8 cellular contexts compared by ENCODE assay signal in the genomic region with DNA sequence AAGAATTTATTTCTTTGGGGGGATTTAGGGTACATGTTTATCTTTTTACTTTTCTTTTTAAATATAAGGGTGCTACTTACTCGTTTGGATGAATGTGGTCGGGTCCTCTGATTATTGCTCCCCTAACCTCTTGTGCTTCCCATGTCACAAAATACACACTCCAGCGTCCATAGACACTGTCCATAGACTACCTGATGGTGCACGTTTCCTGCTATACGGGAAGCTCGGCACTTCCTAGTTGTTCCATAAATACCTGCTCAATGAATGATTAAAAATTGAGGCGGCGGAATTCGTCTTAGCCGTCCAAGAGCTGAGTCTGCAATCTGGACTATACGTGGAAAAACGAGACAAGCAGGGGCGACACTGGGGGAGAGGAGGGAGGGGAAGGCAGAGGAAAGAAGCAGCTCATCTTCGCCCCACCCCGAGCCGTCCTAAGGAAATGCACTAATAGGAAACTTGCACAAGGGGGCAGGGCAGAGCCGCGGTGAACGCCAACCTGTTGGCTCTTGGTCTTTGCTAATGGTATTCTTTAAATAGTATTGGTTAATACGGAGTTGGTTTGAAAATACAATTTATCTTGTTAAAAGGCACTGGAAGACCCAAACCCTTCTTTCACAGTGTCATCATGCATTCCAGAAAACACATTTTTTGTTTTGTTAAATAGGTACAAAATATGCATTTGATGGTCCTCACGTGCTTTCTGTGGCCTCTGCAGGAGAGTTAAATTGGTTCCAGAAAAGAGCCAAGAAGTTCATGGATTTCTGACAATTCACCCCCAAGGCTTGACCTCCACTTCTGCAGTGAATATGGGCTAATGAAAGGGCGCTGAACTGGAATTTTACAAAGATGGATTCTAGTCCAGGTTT.
A peak's percentile ranks its signal among the peaks of the same experiment; 100 is the strongest.
DNase-seq lines count a peak whose midpoint lies in the region; FAIRE-seq lines count a peak whose summit lies in the region.

No MANE protein-coding gene starts in this region.

- peak overlapping the region in 1 of 3 donors; percentile 41 for H3K27ac Mint-ChIP-seq in IgD-negative memory B cell
- no peak overlapping the region for H3K27ac Mint-ChIP-seq in activated naive CD8-positive, alpha-beta T cell treated with anti-CD3 and anti-CD28 coated beads for 36 hours

- H3K4me3 Mint-ChIP-seq in IgD-negative memory B cell = peak overlapping the region in 3 of 4 donors; percentile 47 to 74 (median 63)
- H3K4me3 Mint-ChIP-seq in activated naive CD8-positive, alpha-beta T cell treated with anti-CD3 and anti-CD28 coated beads for 36 hours = no peak overlapping the region

- peak; percentile 18 for FAIRE-seq in GM19239 (lab: Jason Lieb, UNC)

- no peaks in the 10 kb centered on the region for H3K36me3 Mint-ChIP-seq in IgD-negative memory B cell
- H3K36me3 Mint-ChIP-seq in activated naive CD8-positive, alpha-beta T cell treated with anti-CD3 and anti-CD28 coated beads for 36 hours = peaks cover 3% of the 10 kb centered on the region

- H3K27me3 Mint-ChIP-seq in IgD-negative memory B cell = peaks cover 1% of the 10 kb centered on the region
- no peaks in the 10 kb centered on the region for H3K27me3 Mint-ChIP-seq in activated naive CD8-positive, alpha-beta T cell treated with anti-CD3 and anti-CD28 coated beads for 36 hours

- peak; percentile 89 for DNase-seq in DMS53 (lab: John Stamatoyannopoulos, UW)
- peak; percentile 20 for DNase-seq in GM19239 (ENCODE audit: insufficient read length, low spot score)
- peak; percentile 41 for DNase-seq in activated naive CD8-positive, alpha-beta T cell treated with anti-CD3 and anti-CD28 coated beads for 36 hours
- DNase-seq in hypothalamus (lab: John Stamatoyannopoulos, UW) = peak in 31 of 51 donors; percentile 1 to 66 (median 15)
- peak; percentile 1 to 7 (median 1) for DNase-seq in stimulated activated CD4-positive, alpha-beta T cell treated with anti-CD3 and anti-CD28 coated beads, TNF-alpha, amount 100 ng/mL, for 48 hours (ENCODE audit: low read depth in 3 of 3)
- DNase-seq in NCI-H748 treated with DMSO at 0.1 percent for 48 hours (lab: John Stamatoyannopoulos, UW) = no peak
- no peak for DNase-seq in amniotic stem cell (lab: John Stamatoyannopoulos, UW)

- peaks cover 10 to 28% (median 20%) of the 10 kb centered on the region in 3 donors for H3K9me3 Mint-ChIP-seq in IgD-negative memory B cell
- peaks cover 19% of the 10 kb centered on the region for H3K9me3 Mint-ChIP-seq in activated naive CD8-positive, alpha-beta T cell treated with anti-CD3 and anti-CD28 coated beads for 36 hours

- no peaks in the 10 kb centered on the region for H3K4me1 Mint-ChIP-seq in IgD-negative memory B cell
- H3K4me1 Mint-ChIP-seq in activated naive CD8-positive, alpha-beta T cell treated with anti-CD3 and anti-CD28 coated beads for 36 hours = no peaks in the 10 kb centered on the region

Comparison
In these comparisons a context has a peak if more than half of its experiments do, and no peak if none do; other contexts are left out.
1. DNase-seq: peak in DMS53 (single experiment), GM19239 (single experiment), activated naive CD8-positive, alpha-beta T cell treated with anti-CD3 and anti-CD28 coated beads for 36 hours (single experiment), hypothalamus (31 of 51) and stimulated activated CD4-positive, alpha-beta T cell treated with anti-CD3 and anti-CD28 coated beads, TNF-alpha, amount 100 ng/mL, for 48 hours (3 of 3); none in NCI-H748 treated with DMSO at 0.1 percent for 48 hours (single experiment) and amniotic stem cell (single experiment).